ENCODE assay signal across 9 cellular contexts in genomic region chr1:21318714-21319159, GRCh38. TPM values are rescaled to one million over a fixed set of nuclear protein-coding genes. Genes with fewer than 3 reads are reported as not detected.
DNase-seq lines count a peak whose midpoint lies in the region; ATAC-seq and TF ChIP-seq lines count a peak whose summit lies in the region.
"Had no signal": no experiment of that assay in that cellular context is flagged by ENCODE, and none has a peak within 500 bp of the region (broad histone marks: within the 10 kb centered on the region; RNA-seq: fewer than 3 reads in every experiment).

No MANE protein-coding gene starts in this region.

- intact Hi-C loops in prostate gland (cut with DNase I), result no loop called here

- H3K36me3 ChIP-seq in right atrium auricular region (no peaks in the 10 kb centered on the region), prostate gland (no peaks in the 10 kb centered on the region)

- no peak for TF ChIP-seq POLR2A in prostate gland (IDR thresholded peaks at IDR 0.05)

- WGBS in adipose tissue, 3 donors, result 24 to 54% (median 50%) methylated on average over 16 of the region's 16 CpGs
- 66% methylated on average over 16 of the region's 16 CpGs for WGBS in prostate gland

- peak overlapping the region; percentile 29 for H3K27ac ChIP-seq in adipose tissue (ENCODE audit: low read depth, low read length)
- H3K27ac ChIP-seq in right atrium auricular region, result peak overlapping the region; percentile 88 to 94
- H3K27ac ChIP-seq in prostate gland, result peak overlapping the region; percentile 76 to 80

- TF ChIP-seq CTCF in right atrium auricular region (IDR thresholded peaks at IDR 0.05), result no peak
- no peak for TF ChIP-seq CTCF in prostate gland (IDR thresholded peaks at IDR 0.05)

- ATAC-seq in HG03280 (IDR thresholded peaks at IDR 0.05; ENCODE audit: unreplicated experiment), result no peak
- ATAC-seq: activated naive CD4-positive, alpha-beta T cell treated with anti-CD3 and anti-CD28 coated beads, Interleukin-2, amount 50 U/mL, for 72 hours had no signal

- H3K9me3 ChIP-seq in right atrium auricular region (no peaks in the 10 kb centered on the region), prostate gland (no peaks in the 10 kb centered on the region)

- H3K27me3 ChIP-seq in right atrium auricular region, result no peaks in the 10 kb centered on the region
- H3K27me3 ChIP-seq in prostate gland (replicated peaks; ENCODE audit: insufficient read depth), result no peaks in the 10 kb centered on the region

- H3K4me1 ChIP-seq in right atrium auricular region (peaks cover 0 to 93% of the 10 kb centered on the region in 2 donors), prostate gland (replicated peaks) (peaks cover 22% of the 10 kb centered on the region)

- DNase-seq in C1 segment of cervical spinal cord (lab: John Stamatoyannopoulos, UW) (peak in 8 of 14 donors; percentile 20 to 63 (median 32)), right atrium auricular region (ENCODE audit: low spot score) (peak; percentile 97), prostate gland (ENCODE audit: low spot score) (no peak), KBM-7 (no peak), SHP77 (lab: John Stamatoyannopoulos, UW) (no peak), inferior parietal cortex (ENCODE audit: extremely low spot score) (no peak)

- in situ Hi-C loops in KBM-7 (cut with MboI; ENCODE audit: low pct_unique_long_range_greater_than_20kb, low sequenced_read_pairs), result no loop called here

- H3K4me3 ChIP-seq in right atrium auricular region, result no peak overlapping the region
- no peak overlapping the region for H3K4me3 ChIP-seq in prostate gland

RNA-seq across cellular contexts. Expression of gene ECE1, which starts 28.5 kb away (rescaled TPM):
- polyA plus RNA-seq in adipose tissue, result 100 to 1,000 TPM in 1 of 3 donors, 10 to 100 TPM in 2; 63.8 to 110 (median 65.3) TPM
- total RNA-seq in right atrium auricular region (100 to 1,000 TPM in 1 of 2 donors, 10 to 100 TPM in 1; 83.7 to 152 TPM), prostate gland (100 to 1,000 TPM; 113 to 146 TPM)

Comparison
In these comparisons a context has a peak if more than half of its experiments do, and no peak if none do; other contexts are left out.
1. DNase-seq: peak in C1 segment of cervical spinal cord (8 of 14) and right atrium auricular region (single experiment); none in prostate gland (single experiment), KBM-7 (single experiment), SHP77 (0 of 2) and inferior parietal cortex (single experiment).
2. H3K27ac ChIP-seq: peak in every context shown above with its lines; median percentile 91 in right atrium auricular region; 78 in prostate gland; 29 in adipose tissue.